ENCODE assay signal across 1 cellular context in the genomic region with DNA sequence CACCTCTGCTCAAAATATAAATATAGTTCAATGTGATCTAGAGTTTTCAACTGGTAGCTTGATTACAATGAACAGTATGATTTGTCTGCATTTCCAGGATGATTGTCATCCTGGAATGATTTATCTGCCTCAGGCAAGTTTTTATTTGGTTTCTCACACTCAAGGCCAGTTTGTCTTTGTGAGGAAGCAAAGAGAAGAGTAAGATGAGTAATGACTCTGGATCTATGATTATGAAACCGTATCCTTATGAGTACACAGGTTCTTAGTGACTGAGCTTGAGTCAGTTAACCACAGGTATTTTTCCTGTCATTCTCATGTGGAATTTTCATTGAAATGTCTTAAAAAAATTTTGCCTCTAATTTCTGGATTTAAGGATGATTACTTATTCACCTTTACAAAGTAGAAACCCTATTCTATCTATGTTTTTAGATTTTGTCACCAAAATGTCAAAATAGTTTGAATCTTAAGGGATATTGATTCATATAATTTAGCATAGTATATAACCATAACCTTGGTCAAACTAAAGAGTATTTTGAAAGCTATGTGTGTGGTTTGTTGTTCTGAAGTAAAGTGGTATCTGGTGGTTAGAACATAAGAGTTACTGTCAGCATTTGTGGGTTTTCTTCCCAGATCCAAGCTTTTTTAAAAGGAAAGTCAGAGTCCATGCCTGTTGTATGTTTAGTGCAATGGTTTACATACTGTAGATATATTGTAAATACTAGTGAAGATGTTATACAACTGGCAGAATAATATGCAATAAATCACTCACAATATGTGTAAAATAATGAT.
TF ChIP-seq lines count a peak whose summit lies in the region.

No MANE protein-coding gene starts in this region.

TF ChIP-seq in HepG2, 621 proteins besides CTCF, POLR2A, EP300 and RAD21 (continued from another document):
- TF ChIP-seq ZHX2 (IDR thresholded peaks at IDR 0.05; ENCODE audit: low read depth) (no peak), ZHX2 (CRISPR knock-in tag; IDR thresholded peaks at IDR 0.05; ENCODE audit: borderline replicate concordance) (no peak), ZNF331 (CRISPR knock-in tag; IDR thresholded peaks at IDR 0.05) (no peak), HNRNPH1 (optimal IDR thresholded peaks at IDR 0.05; ENCODE audit: low read depth, low read length) (no peak), PHF5A (CRISPR knock-in tag; IDR thresholded peaks at IDR 0.05; ENCODE audit: low read depth, unreplicated experiment) (no peak), FOXA3 (CRISPR knock-in tag; IDR thresholded peaks at IDR 0.05) (peak; percentile 54), ZUFSP (CRISPR knock-in tag; IDR thresholded peaks at IDR 0.05; ENCODE audit: borderline replicate concordance) (no peak)
